In genomic region chr3:129023909-129024308, GRCh38 we compare ENCODE assay signal across 1 cellular context.
TF ChIP-seq lines count a peak whose summit lies in the region.

No MANE protein-coding gene starts in this region.

TF ChIP-seq in WTC11, 78 proteins besides CTCF, POLR2A, EP300 and RAD21 (continued from another document):
- no peak for TF ChIP-seq ERG (CRISPR knock-in tag; IDR thresholded peaks at IDR 0.05)
